7 cellular contexts compared by ENCODE assay signal in genomic region chr6:116371384-116372209, GRCh38. TPM values are rescaled to one million over a fixed set of nuclear protein-coding genes. Genes with fewer than 3 reads are reported as not detected.
DNase-seq lines count a peak whose midpoint lies in the region; TF ChIP-seq lines count a peak whose summit lies in the region.

No MANE protein-coding gene starts in this region.

- H4K8ac ChIP-seq in H9 (replicated peaks; ENCODE audit: insufficient read length, low read depth, low read length): no peak overlapping the region

- peaks cover 20% of the 10 kb centered on the region for H3F3A ChIP-seq in MM.1S (ENCODE audit: insufficient read depth, low read length)

- H3K9ac ChIP-seq in H9 (ENCODE audit: extremely low read depth, insufficient read length, low read length): peak overlapping the region; percentile 54
- H3K9ac ChIP-seq in MM.1S (ENCODE audit: low read length): peak overlapping the region; percentile 36; the same call in 1 of the 2 replicates
- peak overlapping the region; percentile 60 to 73 for H3K9ac ChIP-seq in mucosa of rectum (ENCODE audit: low read depth in 1 of 2, low read length in 2 of 2)

- peak; percentile 40 for DNase-seq in GM10266 (ENCODE audit: extremely low spot score)
- DNase-seq in H9: peak; percentile 84
- DNase-seq in MM.1S: no peak
- peak; percentile 40 for DNase-seq in activated T-cell treated with anti-CD3 and anti-CD28 coated beads, Interleukin-2, amount 50 U/mL, for 1 hour
- DNase-seq in fibroblast of gingiva (ENCODE audit: low read depth): peak; percentile 90
- DNase-seq in superior temporal gyrus (ENCODE audit: extremely low spot score): peak; percentile 53

- no peaks in the 10 kb centered on the region for H3K27me3 ChIP-seq in H9 (ENCODE audit: insufficient read depth, low read length)
- peaks cover 9% of the 10 kb centered on the region; the same call in 1 of the 2 replicates for H3K27me3 ChIP-seq in MM.1S (replicated peaks; ENCODE audit: insufficient read depth, low read length)
- peaks cover 21 to 43% of the 10 kb centered on the region in 2 donors for H3K27me3 ChIP-seq in mucosa of rectum (ENCODE audit: control insufficient read depth in 2 of 2, insufficient read depth in 2 of 2, low read length in 2 of 2)

- H3K4me1 ChIP-seq in H9 (ENCODE audit: insufficient read depth, low read length) (no peaks in the 10 kb centered on the region), MM.1S (ENCODE audit: low read length) (peaks cover 13% of the 10 kb centered on the region), mucosa of rectum (ENCODE audit: control insufficient read depth in 2 of 2, insufficient read depth in 2 of 2, low read length in 2 of 2) (peaks cover 10 to 15% of the 10 kb centered on the region in 2 donors)

- H3K9me3 ChIP-seq in H9 (ENCODE audit: control insufficient read depth, low read depth, low read length) (no peaks in the 10 kb centered on the region), MM.1S (replicated peaks; ENCODE audit: insufficient read depth, low read length) (no peaks in the 10 kb centered on the region), mucosa of rectum (ENCODE audit: control insufficient read depth in 2 of 2, low read length in 2 of 2) (no peaks in the 10 kb centered on the region)

- no peak overlapping the region for H2BK20ac ChIP-seq in H9 (ENCODE audit: low read depth, low read length, poor library complexity, severe bottlenecking)

- H3K27ac Mint-ChIP-seq in H9: peak overlapping the region; percentile 80 to 95 (median 92); a peak in 5 of 7 replicates

- peaks cover 17 to 21% of the 10 kb centered on the region in 2 experiments for H3K4me1 Mint-ChIP-seq in H9

- peaks cover 7% of the 10 kb centered on the region for H3K23me2 ChIP-seq in H9 (ENCODE audit: insufficient read length, low read depth, low read length, poor library complexity, severe bottlenecking)

- no peaks in the 10 kb centered on the region for H3K9me3 Mint-ChIP-seq in H9

- peak overlapping the region; percentile 65 for H3K4me3 ChIP-seq in MM.1S (ENCODE audit: low read length)
- peak overlapping the region; percentile 59 to 74 for H3K4me3 ChIP-seq in mucosa of rectum (ENCODE audit: low read length in 2 of 2)

- no peaks in the 10 kb centered on the region for H3K36me3 ChIP-seq in MM.1S (replicated peaks; ENCODE audit: insufficient read depth, low read length)
- no peaks in the 10 kb centered on the region for H3K36me3 ChIP-seq in mucosa of rectum (ENCODE audit: control insufficient read depth in 2 of 2, insufficient read depth in 2 of 2, low read length in 2 of 2)

- no peak overlapping the region for H4K5ac ChIP-seq in H9 (ENCODE audit: insufficient read length, low read depth, low read length)

- no peak overlapping the region for H3K56ac ChIP-seq in H9 (ENCODE audit: insufficient read length, low read depth, low read length)

- no peak overlapping the region for H2BK5ac ChIP-seq in H9 (ENCODE audit: insufficient read length, low read length)

- H3K27me3 Mint-ChIP-seq in H9 (ENCODE audit: low read depth): no peaks in the 10 kb centered on the region; the same call in 1 of the 2 replicates

- no peak overlapping the region for H3K23ac ChIP-seq in H9 (ENCODE audit: insufficient read length, low read depth, low read length)

- H3K4me2 ChIP-seq in H9 (ENCODE audit: insufficient read depth, insufficient read length, low read length) (peak overlapping the region; percentile 69), MM.1S (ENCODE audit: low read depth, low read length) (peak overlapping the region; percentile 93)

- no peak overlapping the region for H2AK5ac ChIP-seq in H9 (ENCODE audit: insufficient read length, low read length)

- no peaks in the 10 kb centered on the region; a peak in 1 of 7 replicates for H3K36me3 Mint-ChIP-seq in H9 (ENCODE audit: insufficient read depth in 1 of 3, low read depth in 3 of 3)

- peaks cover 7% of the 10 kb centered on the region; the same call in 1 of the 2 replicates for H3K79me2 ChIP-seq in H9 (ENCODE audit: insufficient read depth, low read length)
- H3K79me2 ChIP-seq in MM.1S (ENCODE audit: low read length): no peaks in the 10 kb centered on the region

- H3K4me3 Mint-ChIP-seq in H9: peak overlapping the region; percentile 84 to 94

- H3K4ac ChIP-seq in H9 (ENCODE audit: low read depth, low read length): no peak overlapping the region

- H3K9me2 ChIP-seq in MM.1S (replicated peaks; ENCODE audit: insufficient read depth, low read length): no peaks in the 10 kb centered on the region

- no peaks in the 10 kb centered on the region for H3K79me1 ChIP-seq in H9 (ENCODE audit: insufficient read depth, low read depth, low read length, poor library complexity, severe bottlenecking)

- no peak overlapping the region for H2BK12ac ChIP-seq in H9 (ENCODE audit: insufficient read length, low read depth, low read length)

- no peak overlapping the region for H2BK15ac ChIP-seq in H9 (ENCODE audit: low read depth, low read length)

- no peak overlapping the region for H3T11ph ChIP-seq in H9 (ENCODE audit: low read length)

- H4K91ac ChIP-seq in H9 (ENCODE audit: insufficient read length, low read depth, low read length): peak overlapping the region; percentile 2

- no peak overlapping the region for H3K27ac ChIP-seq in H9 (ENCODE audit: insufficient read length, low read depth, low read length)
- H3K27ac ChIP-seq in MM.1S (ENCODE audit: low read length): no peak overlapping the region
- peak overlapping the region; percentile 78 to 87 for H3K27ac ChIP-seq in mucosa of rectum (ENCODE audit: low read depth in 2 of 2, low read length in 2 of 2)

- no peak overlapping the region for H2AFZ ChIP-seq in H9 (ENCODE audit: low read length)
- peak overlapping the region; percentile 84 for H2AFZ ChIP-seq in MM.1S (ENCODE audit: low read length)

- no peak overlapping the region for H2BK120ac ChIP-seq in H9 (ENCODE audit: low read depth, low read length, poor library complexity, severe bottlenecking)

- TF ChIP-seq CTCF in GM10266 (IDR thresholded peaks at IDR 0.05; ENCODE audit: control insufficient read depth, insufficient read depth, low read depth, missing control alignments) (no peak), H9 (conservative IDR thresholded peaks at IDR 0.05) (no peak), MM.1S (IDR thresholded peaks at IDR 0.05; ENCODE audit: low read length) (no peak)

- H3K14ac ChIP-seq in H9 (ENCODE audit: insufficient read depth, low read length): peak overlapping the region; percentile 78

- no CpG with 5 or more reads among the region's 45 CpGs for WGBS in H9 (ENCODE audit: extremely low coverage, insufficient read length, low lambda C conversion rate)

- no peaks in the 10 kb centered on the region for H4K20me1 ChIP-seq in H9 (ENCODE audit: control insufficient read depth, insufficient read depth, insufficient read length)
- no peaks in the 10 kb centered on the region for H4K20me1 ChIP-seq in MM.1S (ENCODE audit: insufficient read depth, low read length)

- H3K18ac ChIP-seq in H9 (ENCODE audit: insufficient read length, low read depth, low read length): peak overlapping the region; percentile 73

RNA-seq across cellular contexts. Expression of gene DSE, which starts 0.8 kb away (rescaled TPM):
- total RNA-seq in H9 (2021): 41.5 and 45.6 TPM in 2 replicates

Comparison
In these comparisons a context has a peak if more than half of its experiments do, and no peak if none do; other contexts are left out.
1. H3K27ac ChIP-seq: peak in mucosa of rectum (2 of 2); none in H9 (single experiment) and MM.1S (single experiment).
2. Peak in every context shown above with its lines, with median percentiles within 50 percentile points of each other: H3K9ac ChIP-seq.